22 cellular contexts compared by ENCODE assay signal in the genomic region with DNA sequence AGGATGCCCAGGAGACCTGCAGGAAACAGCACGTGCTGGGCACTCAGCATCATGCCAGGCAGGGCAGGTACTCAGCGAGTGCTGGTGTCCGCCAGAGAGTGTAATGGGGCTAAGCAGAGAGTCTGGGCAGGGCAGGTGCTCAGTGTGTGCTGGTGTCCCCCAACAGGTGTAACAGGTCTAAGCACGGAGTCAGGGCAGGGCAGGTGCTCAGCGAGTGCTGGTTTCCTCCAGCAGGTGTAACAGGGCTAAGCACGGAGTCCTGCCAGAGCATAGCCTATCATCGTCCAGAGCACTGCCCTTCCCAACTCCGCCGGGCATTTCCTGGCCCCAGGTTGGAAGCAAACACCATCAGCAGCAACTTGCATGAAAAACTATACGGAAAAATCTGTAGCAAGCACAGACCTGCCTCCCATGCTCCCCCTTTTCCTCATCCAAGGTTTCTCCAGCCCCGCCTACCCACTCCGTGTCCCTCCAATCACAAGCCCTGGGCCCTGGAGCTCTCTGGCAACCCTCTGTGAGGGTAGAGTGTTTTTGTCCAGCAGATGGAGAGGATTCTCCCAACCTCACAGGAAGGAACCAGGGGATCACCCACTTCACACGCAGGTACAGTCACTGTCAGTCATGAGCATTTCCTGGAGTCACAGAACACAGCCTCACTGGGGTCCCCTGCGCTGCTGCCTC.
DNase-seq lines count a peak whose midpoint lies in the region; ATAC-seq and TF ChIP-seq lines count a peak whose summit lies in the region.
"Had no signal": no experiment of that assay in that cellular context is flagged by ENCODE, and none has a peak within 500 bp of the region (broad histone marks: within the 10 kb centered on the region; RNA-seq: fewer than 3 reads in every experiment).

No MANE protein-coding gene starts in this region.

- H3K27ac ChIP-seq in RWPE2 (ENCODE audit: poor library complexity, severe bottlenecking) (no peak overlapping the region), upper lobe of right lung (no peak overlapping the region)
- H3K27ac ChIP-seq: cardiac muscle cell, spleen, stomach, transverse colon had no signal

- peak; percentile 15 for DNase-seq in NCI-H1092 (lab: John Stamatoyannopoulos, UW)
- DNase-seq in NCI-H2107 treated with DMSO at 0.1 percent for 48 hours (lab: John Stamatoyannopoulos, UW; ENCODE audit: unreplicated experiment) = peak; percentile 5
- DNase-seq in RWPE2 (ENCODE audit: low spot score) = no peak
- no peak for DNase-seq in upper lobe of right lung
- no peak for DNase-seq in effector CD4-positive, alpha-beta T cell
- DNase-seq in cerebellar nuclear complex (lab: John Stamatoyannopoulos, UW) = no peak
- no peak for DNase-seq in globus pallidus (ENCODE audit: low spot score)
- DNase-seq: activated CD4-positive, alpha-beta T cell treated with anti-CD3 and anti-CD28 coated beads, Interleukin-2, amount 50 U/mL, for 4 hours; amygdala; CD8-positive, alpha-beta memory T cell; foreskin fibroblast; hippocampal formation; MG63; NCI-H2227 treated with DMSO at 0.1 percent for 48 hours; retina; RPMI8226; SK-N-SH; spleen; stimulated activated CD4-positive, alpha-beta T cell treated with anti-CD3 and anti-CD28 coated beads, Interleukin-4, amount 100 ng/mL, for 4 hours; stomach; transverse colon had no signal

- no peaks in the 10 kb centered on the region for H3K9me3 ChIP-seq in RWPE2 (ENCODE audit: severe bottlenecking)
- no peaks in the 10 kb centered on the region for H3K9me3 ChIP-seq in upper lobe of right lung
- H3K9me3 ChIP-seq: MG63, SK-N-SH had no signal

- no peak overlapping the region for H3K4me3 ChIP-seq in RWPE2 (ENCODE audit: severe bottlenecking)
- no peak overlapping the region for H3K4me3 ChIP-seq in upper lobe of right lung
- H3K4me3 ChIP-seq: cardiac muscle cell, MG63, spleen, stomach, transverse colon had no signal

- H3K4me1 ChIP-seq in RWPE2 (ENCODE audit: insufficient read depth, poor library complexity, severe bottlenecking) (no peaks in the 10 kb centered on the region), upper lobe of right lung (no peaks in the 10 kb centered on the region)
- H3K4me1 ChIP-seq: spleen, stomach, transverse colon had no signal

- no peak for TF ChIP-seq CTCF in RWPE2 (IDR thresholded peaks at IDR 0.05; ENCODE audit: poor library complexity, severe bottlenecking)
- no peak for TF ChIP-seq CTCF in upper lobe of right lung (IDR thresholded peaks at IDR 0.05)

- intact Hi-C loops in upper lobe of right lung (cut with DNase I) = no loop called here

- H3K36me3 ChIP-seq in RWPE2 (ENCODE audit: low read depth) (no peaks in the 10 kb centered on the region), upper lobe of right lung (no peaks in the 10 kb centered on the region)
- H3K36me3 ChIP-seq: cardiac muscle cell, MG63, spleen, stomach, transverse colon had no signal

- H3K27me3 ChIP-seq in RWPE2 (ENCODE audit: insufficient read depth, poor library complexity, severe bottlenecking) (peaks cover 6% of the 10 kb centered on the region), upper lobe of right lung (no peaks in the 10 kb centered on the region)
- H3K27me3 ChIP-seq: cardiac muscle cell, MG63, spleen, transverse colon had no signal

- peak; percentile 35; the same call in 2 of the 3 replicates for ATAC-seq in RWPE2 (ENCODE audit: low read depth)
- peak; percentile 20 for ATAC-seq in upper lobe of right lung

Comparison
In these comparisons a context has a peak if more than half of its experiments do, and no peak if none do; other contexts are left out.
1. DNase-seq: peak in NCI-H1092 (single experiment) and NCI-H2107 treated with DMSO at 0.1 percent for 48 hours (single experiment); none in RWPE2 (single experiment), upper lobe of right lung (single experiment), effector CD4-positive, alpha-beta T cell (single experiment), cerebellar nuclear complex (0 of 2) and globus pallidus (single experiment).